In the genomic region with DNA sequence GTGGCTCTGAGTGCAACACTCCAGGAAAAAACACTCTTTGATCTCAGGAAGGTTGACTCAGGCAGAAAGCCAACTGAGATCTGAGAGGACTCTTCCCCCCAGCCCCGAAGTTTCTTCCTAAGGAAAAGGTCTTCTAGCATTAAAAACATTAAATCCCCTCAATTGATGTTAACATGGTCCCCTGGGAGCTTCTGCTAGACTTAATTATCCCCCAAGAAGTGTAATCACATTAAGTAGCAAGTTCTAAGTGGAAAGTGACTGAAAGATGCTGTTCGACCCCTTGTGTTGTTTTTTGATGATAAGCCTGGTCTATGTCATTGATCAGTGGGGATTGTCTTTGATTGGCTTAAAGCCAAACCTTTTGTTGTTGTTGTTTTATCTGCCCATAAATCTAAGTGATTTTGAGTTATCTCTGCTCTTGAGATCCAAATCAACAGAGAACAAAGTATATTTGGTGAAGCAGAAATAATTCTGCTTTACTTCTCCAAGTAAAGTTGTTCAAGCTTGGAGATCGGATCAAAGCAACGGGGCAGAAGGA, we compare ENCODE assay signal across 9 cellular contexts. TPM values are rescaled to one million over a fixed set of nuclear protein-coding genes. Genes with fewer than 3 reads are reported as not detected.
A peak's percentile ranks its signal among the peaks of the same experiment; 100 is the strongest.
DNase-seq lines count a peak whose midpoint lies in the region; ATAC-seq and TF ChIP-seq lines count a peak whose summit lies in the region.
"Had no signal": no experiment of that assay in that cellular context is flagged by ENCODE, and none has a peak within 500 bp of the region (broad histone marks: within the 10 kb centered on the region; RNA-seq: fewer than 3 reads in every experiment).

No MANE protein-coding gene starts in this region.

- ATAC-seq in heart right ventricle (no peak), left cardiac atrium (no peak), GM18502 (IDR thresholded peaks at IDR 0.05; ENCODE audit: poor library complexity, unreplicated experiment) (no peak)
- no peak for ATAC-seq in activated naive CD8-positive, alpha-beta T cell treated with anti-CD3 and anti-CD28 coated beads, Interleukin-2, amount 50 U/mL, for 24 hours

- H3K4me3 ChIP-seq in heart right ventricle (peak overlapping the region; percentile 71 to 95 (median 92)), coronary artery (peak overlapping the region; percentile 77), muscle layer of duodenum (ENCODE audit: low read depth in 1 of 2, low read length in 2 of 2) (peak overlapping the region; percentile 90 to 93), uterus (peak overlapping the region; percentile 67 to 71)

- peaks cover 28% of the 10 kb centered on the region for H3K4me1 Mint-ChIP-seq in activated naive CD8-positive, alpha-beta T cell treated with anti-CD3 and anti-CD28 coated beads, Interleukin-2, amount 50 U/mL, for 24 hours

- H3K9me3 ChIP-seq in heart right ventricle (no peaks in the 10 kb centered on the region), muscle layer of duodenum (ENCODE audit: control insufficient read depth in 1 of 2, low read length in 2 of 2) (no peaks in the 10 kb centered on the region), uterus (no peaks in the 10 kb centered on the region)

- DNase-seq in heart right ventricle (no peak), left cardiac atrium (no peak), coronary artery (ENCODE audit: low spot score) (no peak), uterus (no peak)
- no peak for DNase-seq in activated naive CD8-positive, alpha-beta T cell treated with anti-CD3 and anti-CD28 coated beads, Interleukin-2, amount 50 U/mL, for 24 hours
- no peak for DNase-seq in activated CD4-positive, alpha-beta T cell treated with anti-CD3 and anti-CD28 coated beads, Interleukin-2, amount 50 U/mL, for 48 hours

- 13 to 20% methylated on average over 4 of the region's 4 CpGs for WGBS in heart right ventricle, 2 donors

- H3K27ac ChIP-seq in heart right ventricle (peak overlapping the region in 9 of 10 donors; percentile 95 to 100 (median 99)), coronary artery (peak overlapping the region; percentile 22 to 93), muscle layer of duodenum (ENCODE audit: low read length) (peak overlapping the region; percentile 94), uterus (peak overlapping the region; percentile 37 to 88)

- H3K4me1 ChIP-seq in heart right ventricle (peaks cover 3 to 56% (median 43%) of the 10 kb centered on the region in 9 donors), muscle layer of duodenum (ENCODE audit: control insufficient read depth in 1 of 2, insufficient read depth in 2 of 2, low read length in 2 of 2) (peaks cover 0 to 37% of the 10 kb centered on the region in 2 donors), uterus (no peaks in the 10 kb centered on the region)

- no peak for TF ChIP-seq POLR2A in uterus (IDR thresholded peaks at IDR 0.05)

- peaks cover 0 to 45% (median 18%) of the 10 kb centered on the region in 9 donors for H3K36me3 ChIP-seq in heart right ventricle
- H3K36me3 ChIP-seq in muscle layer of duodenum (ENCODE audit: control insufficient read depth in 1 of 2, insufficient read depth in 2 of 2, low read length in 2 of 2): peaks cover 7 to 13% of the 10 kb centered on the region in 2 donors
- H3K36me3 ChIP-seq in uterus: no peaks in the 10 kb centered on the region

- no peaks in the 10 kb centered on the region for H3K36me3 Mint-ChIP-seq in activated naive CD8-positive, alpha-beta T cell treated with anti-CD3 and anti-CD28 coated beads, Interleukin-2, amount 50 U/mL, for 24 hours (ENCODE audit: low read depth)
- H3K36me3 Mint-ChIP-seq: CD14-positive monocyte had no signal

- H3K4me3 Mint-ChIP-seq in activated naive CD8-positive, alpha-beta T cell treated with anti-CD3 and anti-CD28 coated beads, Interleukin-2, amount 50 U/mL, for 24 hours: no peak overlapping the region

- H3K27me3 Mint-ChIP-seq in activated naive CD8-positive, alpha-beta T cell treated with anti-CD3 and anti-CD28 coated beads, Interleukin-2, amount 50 U/mL, for 24 hours: peaks cover 63% of the 10 kb centered on the region

- H3K27ac Mint-ChIP-seq in activated naive CD8-positive, alpha-beta T cell treated with anti-CD3 and anti-CD28 coated beads, Interleukin-2, amount 50 U/mL, for 24 hours: no peak overlapping the region
- H3K27ac Mint-ChIP-seq: CD14-positive monocyte had no signal

- TF ChIP-seq CTCF in heart right ventricle (IDR thresholded peaks at IDR 0.05): no peak
- no peak for TF ChIP-seq CTCF in coronary artery (IDR thresholded peaks at IDR 0.05)
- TF ChIP-seq CTCF in uterus (IDR thresholded peaks at IDR 0.05): no peak

- H3K9me3 Mint-ChIP-seq in activated naive CD8-positive, alpha-beta T cell treated with anti-CD3 and anti-CD28 coated beads, Interleukin-2, amount 50 U/mL, for 24 hours: no peaks in the 10 kb centered on the region

- H3K27me3 ChIP-seq in heart right ventricle: peaks cover 0 to 15% (median 0%) of the 10 kb centered on the region in 7 donors
- H3K27me3 ChIP-seq in muscle layer of duodenum (ENCODE audit: low read depth, low read length): no peaks in the 10 kb centered on the region
- no peaks in the 10 kb centered on the region for H3K27me3 ChIP-seq in uterus

- intact Hi-C loops in heart right ventricle (cut with DNase I): loop anchor here (2.0 to 10.0 kb wide), 19 partner anchors 59 to 1306 kb away; no protein-coding TSS in a partner anchor
- intact Hi-C loops in left cardiac atrium (cut with DNase I): loop anchor here (5.0 to 10.0 kb wide), 2 partner anchors 474 to 1306 kb away; no protein-coding TSS in a partner anchor
- intact Hi-C loops in uterus (cut with DNase I; ENCODE audit: low total_unique reads): no loop called here

RNA-seq across cellular contexts. Expression of gene NRP1, which starts 3.4 kb away (rescaled TPM):
- total RNA-seq in heart right ventricle (100 to 1,000 TPM; 132 to 229 (median 167) TPM), left cardiac atrium (100 to 1,000 TPM; 110 to 121 TPM), uterus (100 to 1,000 TPM in 2 of 4 donors, 10 to 100 TPM in 2; 47.1 to 286 (median 111) TPM)
- polyA plus RNA-seq in heart right ventricle: 10 to 100 TPM; 45.3 to 56.0 TPM
